In genomic region chr19:3505598-3506383, GRCh38 we compare ENCODE assay signal across 1 cellular context.
TF ChIP-seq lines count a peak whose summit lies in the region.

Gene FZR1, plus strand, starts transcription at chr19:3506311. Its CDS starts 16,679 bp downstream, at chr19:3522990.

TF ChIP-seq in K562, 482 proteins besides CTCF, POLR2A, EP300 and RAD21 (continued from another document and continues in another):
- TF ChIP-seq ARID3B (CRISPR knock-in tag; IDR thresholded peaks at IDR 0.05; ENCODE audit: borderline replicate concordance) = no peak
- TF ChIP-seq KLF6 (CRISPR knock-in tag; IDR thresholded peaks at IDR 0.05; ENCODE audit: borderline replicate concordance) = peak; percentile 51; the same call in 1 of the 2 replicates
- TF ChIP-seq ZNF41 (CRISPR knock-in tag; conservative IDR thresholded peaks at IDR 0.05) = no peak
- peak; percentile 70 for TF ChIP-seq SUPT5H (IDR thresholded peaks at IDR 0.05)
- 0 out of 2 replicates have a peak, but pooled peaks have one; percentile 29 for TF ChIP-seq CREB3 (tag; conservative IDR thresholded peaks at IDR 0.05; ENCODE audit: low read depth)
- no peak for TF ChIP-seq ZNF589 (CRISPR knock-in tag; IDR thresholded peaks at IDR 0.05; ENCODE audit: low read depth)
- TF ChIP-seq ZNF707 (CRISPR knock-in tag; conservative IDR thresholded peaks at IDR 0.05) = no peak
- peak; percentile 75 for TF ChIP-seq TAF1 (IDR thresholded peaks at IDR 0.05; ENCODE audit: control insufficient read depth, extremely low read depth, insufficient read depth, low read length, severe bottlenecking)
- no peak for TF ChIP-seq CBX1 (IDR thresholded peaks at IDR 0.05; ENCODE audit: low read depth)
- TF ChIP-seq MYC (IDR thresholded peaks at IDR 0.05; ENCODE audit: low read depth, low read length) = no peak
- TF ChIP-seq MYC (CRISPR knock-in tag; IDR thresholded peaks at IDR 0.05; ENCODE audit: borderline replicate concordance, low read depth) = peak; percentile 51; the same call in 1 of the 2 replicates
- TF ChIP-seq ATF1 (CRISPR knock-in tag; IDR thresholded peaks at IDR 0.05) = no peak; the same call in 1 of the 2 replicates
- peak; percentile 97 for TF ChIP-seq ATF1 (tag; IDR thresholded peaks at IDR 0.05)
- TF ChIP-seq USF1 (CRISPR knock-in tag; IDR thresholded peaks at IDR 0.05) = peak; percentile 6; the same call in 1 of the 2 replicates
- TF ChIP-seq THRA (IDR thresholded peaks at IDR 0.05) = no peak
- TF ChIP-seq NKRF (IDR thresholded peaks at IDR 0.05; ENCODE audit: borderline replicate concordance) = peak; percentile 97
- no peak for TF ChIP-seq CEBPG (CRISPR knock-in tag; IDR thresholded peaks at IDR 0.05)
- TF ChIP-seq CEBPG (tag; conservative IDR thresholded peaks at IDR 0.05 in 1 of 2, IDR thresholded peaks at IDR 0.05 in 1 of 2) = no peak
- peak; percentile 70 for TF ChIP-seq THAP12 (CRISPR knock-in tag; IDR thresholded peaks at IDR 0.05)
- peak; percentile 15 for TF ChIP-seq PHF20 (IDR thresholded peaks at IDR 0.05; ENCODE audit: partially characterized antibody)
- peak in 1 of 2 experiments; percentile 80; a peak in 1 of 4 replicates for TF ChIP-seq MAZ (CRISPR knock-in tag; conservative IDR thresholded peaks at IDR 0.05 in 1 of 2, IDR thresholded peaks at IDR 0.05 in 1 of 2)
- peak; percentile 83 for TF ChIP-seq NFRKB (IDR thresholded peaks at IDR 0.05; ENCODE audit: low read depth)
- TF ChIP-seq THAP7 (CRISPR knock-in tag; IDR thresholded peaks at IDR 0.05) = no peak
- TF ChIP-seq POLR3G (IDR thresholded peaks at IDR 0.05; ENCODE audit: extremely low read depth, insufficient read length, insufficient replicate concordance) = no peak
- no peak for TF ChIP-seq FOSL1 (tag; conservative IDR thresholded peaks at IDR 0.05)
- TF ChIP-seq FOXK2 (conservative IDR thresholded peaks at IDR 0.05 in 1 of 2, IDR thresholded peaks at IDR 0.05 in 1 of 2; ENCODE audit: low read depth in 2 of 2) = peak; percentile 76 to 83
- no peak for TF ChIP-seq ZNF75A (CRISPR knock-in tag; IDR thresholded peaks at IDR 0.05)
- no peak for TF ChIP-seq HNRNPL (IDR thresholded peaks at IDR 0.05; ENCODE audit: low read depth, low read length)
- no peak for TF ChIP-seq CCAR2 (IDR thresholded peaks at IDR 0.05; ENCODE audit: low read depth, low read length)
- no peak for TF ChIP-seq ZNF431 (CRISPR knock-in tag; IDR thresholded peaks at IDR 0.05)
- TF ChIP-seq SMARCC2 (IDR thresholded peaks at IDR 0.05; ENCODE audit: low read depth) = peak; percentile 19; the same call in 1 of the 2 replicates
- 0 out of 2 replicates have a peak, but pooled peaks have one; percentile 17 for TF ChIP-seq RREB1 (CRISPR knock-in tag; IDR thresholded peaks at IDR 0.05)
- TF ChIP-seq PREB (CRISPR knock-in tag; IDR thresholded peaks at IDR 0.05) = no peak
- TF ChIP-seq ZNF445 (CRISPR knock-in tag; IDR thresholded peaks at IDR 0.05; ENCODE audit: low read depth) = no peak
- TF ChIP-seq ELF2 (CRISPR knock-in tag; IDR thresholded peaks at IDR 0.05) = peak; percentile 96
- TF ChIP-seq FOXM1 (IDR thresholded peaks at IDR 0.05; ENCODE audit: low read depth) = peak; percentile 100
- peak; percentile 100 for TF ChIP-seq FOXM1 (CRISPR knock-in tag; IDR thresholded peaks at IDR 0.05; ENCODE audit: low read depth)
- no peak for TF ChIP-seq ZKSCAN8 (CRISPR knock-in tag; IDR thresholded peaks at IDR 0.05)
- TF ChIP-seq ZNF175 (CRISPR knock-in tag; IDR thresholded peaks at IDR 0.05; ENCODE audit: low read depth) = 0 out of 2 replicates have a peak, but pooled peaks have one; percentile 17
- TF ChIP-seq SETDB1 (IDR thresholded peaks at IDR 0.05; ENCODE audit: low read length) = peak; percentile 42
- no peak for TF ChIP-seq ZC3H11A (IDR thresholded peaks at IDR 0.05; ENCODE audit: low read depth, low read length)
- 0 out of 2 replicates have a peak, but pooled peaks have one; percentile 14 for TF ChIP-seq SMAD4 (CRISPR knock-in tag; conservative IDR thresholded peaks at IDR 0.05)
- no peak for TF ChIP-seq MLLT1 (IDR thresholded peaks at IDR 0.05)
